In the genomic region with DNA sequence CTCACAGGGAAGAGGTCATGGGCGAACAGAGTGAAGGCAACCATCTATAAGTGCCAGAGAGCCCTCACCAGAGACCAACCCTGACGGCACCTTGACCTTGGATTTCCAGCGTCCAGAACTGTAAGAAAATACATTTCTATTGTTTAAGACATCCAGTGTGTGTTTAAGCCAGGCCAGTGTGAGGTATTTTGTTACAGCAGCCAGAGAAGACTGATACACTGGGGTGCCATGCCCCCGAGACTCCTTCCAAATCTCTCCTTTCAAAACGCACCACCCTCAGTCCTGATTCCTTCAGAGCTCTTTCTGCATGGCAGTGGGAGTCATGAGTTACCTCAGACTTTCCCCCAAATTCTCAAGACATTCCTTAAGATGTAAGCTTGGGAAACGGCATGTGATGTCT, we compare ENCODE assay signal across 8 cellular contexts. TPM values are rescaled to one million over a fixed set of nuclear protein-coding genes. Genes with fewer than 3 reads are reported as not detected.
"Had no signal": no experiment of that assay in that cellular context is flagged by ENCODE, and none has a peak within 500 bp of the region (broad histone marks: within the 10 kb centered on the region; RNA-seq: fewer than 3 reads in every experiment).

No MANE protein-coding gene starts in this region.

- FAIRE-seq: HTR-8/SVneo, K562 had no signal

- H3K4me3 Mint-ChIP-seq: IgD-negative memory B cell had no signal

- H3K36me3 Mint-ChIP-seq: IgD-negative memory B cell had no signal

- DNase-seq: IMR-90, KBM-7, KG1 had no signal

- ATAC-seq: K562 had no signal

- H3K27ac Mint-ChIP-seq: IgD-negative memory B cell had no signal

- H3K4me3 ChIP-seq: K562 had no signal

- H3K4me1 Mint-ChIP-seq: IgD-negative memory B cell had no signal

- H3K27ac ChIP-seq: HL-60 had no signal

- H3K9me3 Mint-ChIP-seq: IgD-negative memory B cell had no signal

RNA-seq across cellular contexts. Expression of gene SERPINA5, which starts 2.5 kb away (rescaled TPM):
- total RNA-seq: HT1080, IMR-90 had no signal
- polyA plus RNA-seq: IgD-negative memory B cell, IMR-90, K562 had no signal

RNA-seq across cellular contexts. Expression of gene SERPINA4, which starts 17.5 kb away (rescaled TPM):
- total RNA-seq: HT1080, IMR-90, K562 had no signal
- polyA plus RNA-seq: IgD-negative memory B cell, IMR-90, K562 had no signal

RNA-seq across cellular contexts. Expression of gene SERPINA3, which starts 33.5 kb away (rescaled TPM):
- total RNA-seq: HT1080 had no signal
- polyA plus RNA-seq: IgD-negative memory B cell, K562 had no signal
